8 cellular contexts compared by ENCODE assay signal in genomic region chr11:111565111-111565720, GRCh38. TPM values are rescaled to one million over a fixed set of nuclear protein-coding genes. Genes with fewer than 3 reads are reported as not detected.
DNase-seq lines count a peak whose midpoint lies in the region; ATAC-seq and TF ChIP-seq lines count a peak whose summit lies in the region.

No MANE protein-coding gene starts in this region.

- H3K4me1 ChIP-seq in H9 (ENCODE audit: insufficient read depth, low read length): peaks cover 6% of the 10 kb centered on the region; the same call in 1 of the 2 replicates
- H3K4me1 ChIP-seq in right lobe of liver: no peaks in the 10 kb centered on the region

- H3K56ac ChIP-seq in H9 (ENCODE audit: insufficient read length, low read depth, low read length): no peak overlapping the region

- H3K9me3 ChIP-seq in H9 (ENCODE audit: control insufficient read depth, low read depth, low read length) (no peaks in the 10 kb centered on the region), right lobe of liver (no peaks in the 10 kb centered on the region)

- H3K27me3 Mint-ChIP-seq in H9 (ENCODE audit: low read depth): no peaks in the 10 kb centered on the region
- H3K27me3 Mint-ChIP-seq in activated CD4-positive, alpha-beta T cell treated with anti-CD3 and anti-CD28 coated beads, Interleukin-2, amount 10 ng/mL, durations not matched to agents 7 days and 5 days: no peaks in the 10 kb centered on the region

- H2BK120ac ChIP-seq in H9 (ENCODE audit: low read depth, low read length, poor library complexity, severe bottlenecking): no peak overlapping the region

- no peaks in the 10 kb centered on the region for H3K9me3 Mint-ChIP-seq in H9
- H3K9me3 Mint-ChIP-seq in activated CD4-positive, alpha-beta T cell treated with anti-CD3 and anti-CD28 coated beads, Interleukin-2, amount 10 ng/mL, durations not matched to agents 7 days and 5 days: no peaks in the 10 kb centered on the region

- WGBS in H9 (ENCODE audit: extremely low coverage, insufficient read length, low lambda C conversion rate): no CpG with 5 or more reads among the region's 4 CpGs
- 45% methylated on average over 4 of the region's 4 CpGs for WGBS in right lobe of liver (ENCODE audit: insufficient coverage, low coverage, low lambda C conversion rate, missing lambda C conversion rate)

- H2BK12ac ChIP-seq in H9 (ENCODE audit: insufficient read length, low read depth, low read length): no peak overlapping the region

- H4K20me1 ChIP-seq in H9 (ENCODE audit: control insufficient read depth, insufficient read depth, insufficient read length): no peaks in the 10 kb centered on the region

- H3K27ac ChIP-seq in H9 (ENCODE audit: insufficient read length, low read depth, low read length) (no peak overlapping the region), right lobe of liver (no peak overlapping the region)

- H3K27me3 ChIP-seq in H9 (ENCODE audit: insufficient read depth, low read length) (no peaks in the 10 kb centered on the region), right lobe of liver (no peaks in the 10 kb centered on the region)

- peak; percentile 83 to 91 (median 88) for ATAC-seq in right lobe of liver
- no peak for ATAC-seq in HG02588 (IDR thresholded peaks at IDR 0.05; ENCODE audit: unreplicated experiment)

- no peaks in the 10 kb centered on the region for H3K79me1 ChIP-seq in H9 (ENCODE audit: insufficient read depth, low read depth, low read length, poor library complexity, severe bottlenecking)

- DNase-seq in AG20443 (ENCODE audit: low spot score) (peak; percentile 66), H9 (peak; percentile 53), NCI-H69 (lab: John Stamatoyannopoulos, UW) (peak; percentile 77), dedifferentiated amniotic fluid mesenchymal stem cell (ENCODE audit: extremely low spot score) (peak; percentile 83), right lobe of liver (peak in 2 of 3 donors; percentile 38 to 73)
- DNase-seq in activated CD4-positive, alpha-beta T cell treated with anti-CD3 and anti-CD28 coated beads, Interleukin-2, amount 10 ng/mL, durations not matched to agents 7 days and 5 days: peak; percentile 73
- peak; percentile 77 for DNase-seq in stimulated activated CD8-positive, alpha-beta memory T cell treated with anti-CD3 and anti-CD28 coated beads, Interleukin-4, amount 100 ng/mL, for 48 hours

- no peak overlapping the region for H3K27ac Mint-ChIP-seq in H9
- no peak overlapping the region for H3K27ac Mint-ChIP-seq in activated CD4-positive, alpha-beta T cell treated with anti-CD3 and anti-CD28 coated beads, Interleukin-2, amount 10 ng/mL, durations not matched to agents 7 days and 5 days

- H4K8ac ChIP-seq in H9 (replicated peaks; ENCODE audit: insufficient read length, low read depth, low read length): no peak overlapping the region

- H3K79me2 ChIP-seq in H9 (ENCODE audit: insufficient read depth, low read length): no peaks in the 10 kb centered on the region

- H3K4me2 ChIP-seq in H9 (ENCODE audit: insufficient read depth, insufficient read length, low read length): no peak overlapping the region

- peak overlapping the region; percentile 64 for H2BK20ac ChIP-seq in H9 (ENCODE audit: low read depth, low read length, poor library complexity, severe bottlenecking)

- POLR2A ChIA-PET in activated CD4-positive, alpha-beta T cell treated with anti-CD3 and anti-CD28 coated beads, Interleukin-2, amount 10 ng/mL, durations not matched to agents 7 days and 5 days (lab: Charles Lee): no interaction called here

- no peak overlapping the region for H3K4me3 ChIP-seq in right lobe of liver

- H3K4ac ChIP-seq in H9 (ENCODE audit: low read depth, low read length): no peak overlapping the region

- no peaks in the 10 kb centered on the region for H3K36me3 ChIP-seq in right lobe of liver

- intact Hi-C loops in right lobe of liver (cut with DNase I): no loop called here

- no peak overlapping the region for H2BK5ac ChIP-seq in H9 (ENCODE audit: insufficient read length, low read length)

- CTCF ChIA-PET in activated CD4-positive, alpha-beta T cell treated with anti-CD3 and anti-CD28 coated beads, Interleukin-2, amount 10 ng/mL, durations not matched to agents 7 days and 5 days (lab: Charles Lee): no interaction called here

- peak; percentile 96 for TF ChIP-seq CTCF in H9 (conservative IDR thresholded peaks at IDR 0.05)
- TF ChIP-seq CTCF in right lobe of liver (IDR thresholded peaks at IDR 0.05): peak; percentile 92 to 97 (median 96)

- no peak overlapping the region for H3K4me3 Mint-ChIP-seq in H9
- H3K4me3 Mint-ChIP-seq in activated CD4-positive, alpha-beta T cell treated with anti-CD3 and anti-CD28 coated beads, Interleukin-2, amount 10 ng/mL, durations not matched to agents 7 days and 5 days: no peak overlapping the region

- H3K36me3 Mint-ChIP-seq in H9 (ENCODE audit: insufficient read depth in 1 of 3, low read depth in 3 of 3): no peaks in the 10 kb centered on the region
- H3K36me3 Mint-ChIP-seq in activated CD4-positive, alpha-beta T cell treated with anti-CD3 and anti-CD28 coated beads, Interleukin-2, amount 10 ng/mL, durations not matched to agents 7 days and 5 days (ENCODE audit: low read depth): no peaks in the 10 kb centered on the region

- no peak overlapping the region for H4K91ac ChIP-seq in H9 (ENCODE audit: insufficient read length, low read depth, low read length)

- no peak overlapping the region for H2BK15ac ChIP-seq in H9 (ENCODE audit: low read depth, low read length)

- TF ChIP-seq POLR2A in right lobe of liver (IDR thresholded peaks at IDR 0.05): no peak

- no peak overlapping the region for H3K23ac ChIP-seq in H9 (ENCODE audit: insufficient read length, low read depth, low read length)

- H3K14ac ChIP-seq in H9 (ENCODE audit: insufficient read depth, low read length): no peak overlapping the region

- no peak overlapping the region for H2AFZ ChIP-seq in H9 (ENCODE audit: low read length)

- H2AK5ac ChIP-seq in H9 (ENCODE audit: insufficient read length, low read length): no peak overlapping the region

- no peak overlapping the region for H4K5ac ChIP-seq in H9 (ENCODE audit: insufficient read length, low read depth, low read length)

- H3K23me2 ChIP-seq in H9 (ENCODE audit: insufficient read length, low read depth, low read length, poor library complexity, severe bottlenecking): no peaks in the 10 kb centered on the region

- no peak overlapping the region for H3K18ac ChIP-seq in H9 (ENCODE audit: insufficient read length, low read depth, low read length)

- peaks cover 35 to 38% of the 10 kb centered on the region in 2 experiments for H3K4me1 Mint-ChIP-seq in H9
- H3K4me1 Mint-ChIP-seq in activated CD4-positive, alpha-beta T cell treated with anti-CD3 and anti-CD28 coated beads, Interleukin-2, amount 10 ng/mL, durations not matched to agents 7 days and 5 days: no peaks in the 10 kb centered on the region

- H3K9ac ChIP-seq in H9 (ENCODE audit: extremely low read depth, insufficient read length, low read length): no peak overlapping the region

- H3T11ph ChIP-seq in H9 (ENCODE audit: low read length): no peak overlapping the region

RNA-seq across cellular contexts. Expression of gene LAYN, which starts 24.7 kb away (rescaled TPM):
- total RNA-seq in H9 (2021): 2.5 and 3.1 TPM in 2 replicates
- under 1 TPM; 0.71 to 0.89 TPM for total RNA-seq in activated CD4-positive, alpha-beta T cell treated with anti-CD3 and anti-CD28 coated beads, Interleukin-2, amount 10 ng/mL, durations not matched to agents 7 days and 5 days
- total RNA-seq in right lobe of liver: 1 to 10 TPM in 1 of 6 experiments, under 1 TPM in 5; 0.19 to 2.0 (median 0.59) TPM

RNA-seq across cellular contexts. Expression of gene SIK2, which starts 37.0 kb away (rescaled TPM):
- 7.5 and 10.3 TPM in 2 replicates for total RNA-seq in H9 (2021)
- 1 to 10 TPM; 8.2 to 9.6 TPM for total RNA-seq in activated CD4-positive, alpha-beta T cell treated with anti-CD3 and anti-CD28 coated beads, Interleukin-2, amount 10 ng/mL, durations not matched to agents 7 days and 5 days
- total RNA-seq in right lobe of liver: 10 to 100 TPM; 15.4 to 39.5 (median 26.4) TPM

RNA-seq across cellular contexts. Expression of gene HOATZ, which starts 50.6 kb away (rescaled TPM):
- total RNA-seq in H9 (2021) (not detected in 2 replicates), right lobe of liver (not detected)
- not detected for total RNA-seq in activated CD4-positive, alpha-beta T cell treated with anti-CD3 and anti-CD28 coated beads, Interleukin-2, amount 10 ng/mL, durations not matched to agents 7 days and 5 days

RNA-seq across cellular contexts. Expression of gene BTG4, which starts 53.0 kb away (rescaled TPM):
- not detected in 2 replicates for total RNA-seq in H9 (2021)
- not detected for total RNA-seq in activated CD4-positive, alpha-beta T cell treated with anti-CD3 and anti-CD28 coated beads, Interleukin-2, amount 10 ng/mL, durations not matched to agents 7 days and 5 days
- not detected for total RNA-seq in right lobe of liver
